13 cellular contexts compared by ENCODE assay signal in the genomic region with DNA sequence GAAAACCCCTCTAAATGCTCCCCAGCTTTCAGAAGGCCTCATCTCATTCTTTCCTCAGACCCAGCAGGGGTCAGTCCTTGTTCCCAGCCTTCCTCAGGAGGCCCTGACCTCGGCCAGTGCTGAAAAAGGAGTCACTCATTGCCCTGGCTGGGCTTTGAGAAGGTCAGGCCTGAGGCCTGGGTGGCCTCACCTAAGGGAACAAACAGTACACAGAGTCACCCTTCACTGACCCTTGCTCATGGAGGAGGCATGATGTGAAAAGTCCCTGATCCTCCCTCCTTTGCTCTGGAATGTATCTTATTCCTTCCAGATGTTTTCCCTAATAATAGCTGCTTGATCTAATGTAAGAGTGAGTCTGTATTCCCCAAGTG.
DNase-seq lines count a peak whose midpoint lies in the region; ATAC-seq and TF ChIP-seq lines count a peak whose summit lies in the region.
"Had no signal": no experiment of that assay in that cellular context is flagged by ENCODE, and none has a peak within 500 bp of the region (broad histone marks: within the 10 kb centered on the region; RNA-seq: fewer than 3 reads in every experiment).

No MANE protein-coding gene starts in this region.

- TF ChIP-seq CTCF in left ventricle myocardium inferior (IDR thresholded peaks at IDR 0.05; ENCODE audit: borderline replicate concordance) (no peak), ovary (IDR thresholded peaks at IDR 0.05) (no peak), prostate gland (IDR thresholded peaks at IDR 0.05) (no peak)

- no peaks in the 10 kb centered on the region for H3K4me1 ChIP-seq in left ventricle myocardium inferior
- H3K4me1 ChIP-seq in ovary (ENCODE audit: insufficient read depth), result peaks cover 6% of the 10 kb centered on the region
- peaks cover 12% of the 10 kb centered on the region for H3K4me1 ChIP-seq in prostate gland (replicated peaks)

- intact Hi-C loops in Right ventricle myocardium superior (cut with DNase I) (no loop called here), left ventricle myocardium inferior (cut with micrococcal nuclease) (no loop called here), ovary (cut with DNase I) (loop anchor here in 2 of 4 donors (10.0 kb wide), 3 partner anchors 48 to 158 kb away; partner anchors contain the start of gene F3 (in 2 of the 2)), prostate gland (cut with DNase I) (no loop called here)

- WGBS in ovary, 3 donors, result 13 to 31% (median 22%) methylated on average over 1 of the region's 1 CpG
- WGBS in prostate gland, result 69% methylated on average over 1 of the region's 1 CpG

- TF ChIP-seq EP300 in ovary (IDR thresholded peaks at IDR 0.05), result no peak

- H3K4me3 ChIP-seq in left ventricle myocardium inferior (no peak overlapping the region), ovary (no peak overlapping the region), prostate gland (no peak overlapping the region)
- H3K4me3 ChIP-seq: A549, thoracic aorta had no signal

- TF ChIP-seq POLR2A in ovary (IDR thresholded peaks at IDR 0.05) (no peak), prostate gland (IDR thresholded peaks at IDR 0.05) (no peak)

- H3K27me3 ChIP-seq in left ventricle myocardium inferior (ENCODE audit: low read depth) (no peaks in the 10 kb centered on the region), ovary (no peaks in the 10 kb centered on the region), prostate gland (replicated peaks; ENCODE audit: insufficient read depth) (no peaks in the 10 kb centered on the region)

- H3K27ac ChIP-seq in left ventricle myocardium inferior (replicated peaks), result no peak overlapping the region
- H3K27ac ChIP-seq in ovary, result peak overlapping the region in 1 of 2 donors; percentile 81
- peak overlapping the region in 1 of 2 donors; percentile 23 for H3K27ac ChIP-seq in prostate gland
- H3K27ac ChIP-seq: thoracic aorta had no signal

- peak; percentile 74 for ATAC-seq in Right ventricle myocardium superior (ENCODE audit: poor library complexity)
- no peak for ATAC-seq in HG03342 (IDR thresholded peaks at IDR 0.05; ENCODE audit: unreplicated experiment)
- ATAC-seq in GM19467 (IDR thresholded peaks at IDR 0.05; ENCODE audit: unreplicated experiment), result no peak
- ATAC-seq in HG03520 (IDR thresholded peaks at IDR 0.05; ENCODE audit: unreplicated experiment), result no peak
- ATAC-seq: A549 had no signal

- DNase-seq in Right ventricle myocardium superior (peak; percentile 53), left ventricle myocardium inferior (no peak), fibroblast of the conjunctiva (ENCODE audit: low read depth) (peak; percentile 50), ovary (peak; percentile 55 to 88 (median 67)), prostate gland (ENCODE audit: low spot score) (no peak)
- DNase-seq: activated naive CD8-positive, alpha-beta T cell treated with anti-CD3 and anti-CD28 coated beads for 36 hours; NCI-H510A treated with DMSO at 0.1 percent for 48 hours; retina had no signal

- H3K9me3 ChIP-seq in left ventricle myocardium inferior (replicated peaks), result no peaks in the 10 kb centered on the region
- H3K9me3 ChIP-seq in ovary, result no peaks in the 10 kb centered on the region
- H3K9me3 ChIP-seq in prostate gland, result no peaks in the 10 kb centered on the region
- H3K9me3 ChIP-seq: A549, thoracic aorta had no signal

- no peaks in the 10 kb centered on the region for H3K36me3 ChIP-seq in left ventricle myocardium inferior
- H3K36me3 ChIP-seq in ovary, result no peaks in the 10 kb centered on the region
- no peaks in the 10 kb centered on the region for H3K36me3 ChIP-seq in prostate gland
- H3K36me3 ChIP-seq: thoracic aorta had no signal

Comparison
In these comparisons a context has a peak if more than half of its experiments do, and no peak if none do; other contexts are left out.
1. DNase-seq: peak in Right ventricle myocardium superior (single experiment), fibroblast of the conjunctiva (single experiment) and ovary (5 of 5); none in left ventricle myocardium inferior (single experiment) and prostate gland (single experiment).